Comparison of ENCODE assay signal across 19 cellular contexts in the genomic region with DNA sequence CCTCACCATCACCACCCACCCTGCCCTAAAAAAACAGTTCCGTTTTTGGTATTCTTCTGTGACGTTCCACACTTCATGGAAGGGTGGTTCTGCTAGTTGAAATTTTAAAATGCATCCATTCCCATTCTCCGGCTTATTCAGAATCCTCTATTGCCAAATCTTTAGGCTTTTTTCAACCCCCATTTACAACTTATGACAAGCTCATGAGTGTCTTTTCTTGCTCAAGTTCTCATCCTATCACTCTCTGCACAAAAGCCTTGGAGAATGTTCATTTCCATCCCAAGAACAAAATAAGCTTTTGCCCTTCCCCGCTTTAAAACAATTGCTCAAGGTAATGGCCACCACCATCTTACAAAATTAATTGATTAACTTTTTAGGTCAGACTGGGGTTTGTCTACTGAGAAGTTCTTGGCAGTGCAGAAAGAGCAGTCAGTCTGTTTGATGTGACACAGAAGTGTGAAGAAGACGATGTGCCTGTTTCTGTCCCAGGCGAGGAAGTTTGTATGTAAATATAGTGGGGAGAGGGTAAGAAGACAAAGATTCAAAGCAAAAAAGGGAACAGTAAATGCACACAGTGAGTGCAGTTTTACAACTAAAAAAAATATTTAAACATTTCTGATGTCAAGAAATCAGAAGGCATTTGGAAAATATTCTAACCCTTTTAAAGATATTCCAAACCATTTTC.
DNase-seq lines count a peak whose midpoint lies in the region; ATAC-seq and TF ChIP-seq lines count a peak whose summit lies in the region.
"Had no signal": no experiment of that assay in that cellular context is flagged by ENCODE, and none has a peak within 500 bp of the region (broad histone marks: within the 10 kb centered on the region; RNA-seq: fewer than 3 reads in every experiment).

No MANE protein-coding gene starts in this region.

- peak overlapping the region; percentile 44 for H3K4me3 Mint-ChIP-seq in HFFc6
- H3K4me3 Mint-ChIP-seq: activated naive CD4-positive, alpha-beta T cell treated with anti-CD3 and anti-CD28 coated beads, Interleukin-2, amount 10 ng/mL, durations not matched to agents 7 days and 5 days; central memory CD8-positive, alpha-beta T cell had no signal

- H3K9me3 Mint-ChIP-seq in HFFc6: no peaks in the 10 kb centered on the region; the same call in 1 of the 2 replicates
- H3K9me3 Mint-ChIP-seq: activated naive CD4-positive, alpha-beta T cell treated with anti-CD3 and anti-CD28 coated beads, Interleukin-2, amount 10 ng/mL, durations not matched to agents 7 days and 5 days; central memory CD8-positive, alpha-beta T cell had no signal

- peaks cover 19% of the 10 kb centered on the region for H3K36me3 Mint-ChIP-seq in HFFc6 (ENCODE audit: low read depth)
- H3K36me3 Mint-ChIP-seq: activated naive CD4-positive, alpha-beta T cell treated with anti-CD3 and anti-CD28 coated beads, Interleukin-2, amount 10 ng/mL, durations not matched to agents 7 days and 5 days; naive thymus-derived CD4-positive, alpha-beta T cell had no signal

- H3K9me3 ChIP-seq in heart right ventricle (no peaks in the 10 kb centered on the region), thyroid gland (no peaks in the 10 kb centered on the region)
- no peaks in the 10 kb centered on the region for H3K9me3 ChIP-seq in effector memory CD4-positive, alpha-beta T cell (ENCODE audit: control insufficient read depth, low read length)
- H3K9me3 ChIP-seq: A549, esophagus squamous epithelium, testis had no signal

- H3K36me3 ChIP-seq in heart right ventricle (peaks cover 0 to 13% (median 0%) of the 10 kb centered on the region in 9 donors), thyroid gland (no peaks in the 10 kb centered on the region)
- no peaks in the 10 kb centered on the region for H3K36me3 ChIP-seq in effector memory CD4-positive, alpha-beta T cell (ENCODE audit: control insufficient read depth, insufficient read depth, low read length)
- H3K36me3 ChIP-seq: esophagus squamous epithelium had no signal

- peaks cover 40% of the 10 kb centered on the region for H3K4me1 Mint-ChIP-seq in HFFc6 (ENCODE audit: low read depth)
- H3K4me1 Mint-ChIP-seq: activated naive CD4-positive, alpha-beta T cell treated with anti-CD3 and anti-CD28 coated beads, Interleukin-2, amount 10 ng/mL, durations not matched to agents 7 days and 5 days; central memory CD8-positive, alpha-beta T cell had no signal

- H3K4me3 ChIP-seq in heart right ventricle: peak overlapping the region in 4 of 10 donors; percentile 17 to 29 (median 24)
- no peak overlapping the region for H3K4me3 ChIP-seq in thyroid gland (replicated peaks in 1 of 3)
- H3K4me3 ChIP-seq in effector memory CD4-positive, alpha-beta T cell (ENCODE audit: insufficient read depth, low read depth, low read length, poor library complexity, severe bottlenecking): no peak overlapping the region
- H3K4me3 ChIP-seq: A549, esophagus squamous epithelium, testis had no signal

- ATAC-seq in heart right ventricle: no peak
- peak; percentile 44 for ATAC-seq in HG03520 (IDR thresholded peaks at IDR 0.05; ENCODE audit: unreplicated experiment)
- ATAC-seq: HCT116; naive thymus-derived CD4-positive, alpha-beta T cell; sciatic nerve had no signal

- intact Hi-C loops in heart right ventricle (cut with DNase I) (loop anchor here in 5 of 10 donors (5.0 to 10.0 kb wide), 4 partner anchors 57 to 77 kb away; no protein-coding TSS in a partner anchor), cardiac septum (cut with DNase I) (no loop called here), thyroid gland (cut with DNase I) (no loop called here)

- no peak overlapping the region for H3K27ac Mint-ChIP-seq in HFFc6
- H3K27ac Mint-ChIP-seq: activated naive CD4-positive, alpha-beta T cell treated with anti-CD3 and anti-CD28 coated beads, Interleukin-2, amount 10 ng/mL, durations not matched to agents 7 days and 5 days; naive thymus-derived CD4-positive, alpha-beta T cell had no signal

- H3K27me3 Mint-ChIP-seq in HFFc6 (ENCODE audit: insufficient read depth): no peaks in the 10 kb centered on the region

- 69 to 73% methylated on average over 6 of the region's 6 CpGs for WGBS in heart right ventricle, 2 donors
- 46 to 54% methylated on average over 6 of the region's 6 CpGs for WGBS in thyroid gland, 2 donors

- H3K27ac ChIP-seq in heart right ventricle (peak overlapping the region in 7 of 10 donors; percentile 18 to 81 (median 51)), thyroid gland (peak overlapping the region in 2 of 3 donors; percentile 4 to 14)
- no peak overlapping the region for H3K27ac ChIP-seq in effector memory CD4-positive, alpha-beta T cell (ENCODE audit: insufficient read depth, low read length, poor library complexity, severe bottlenecking)
- H3K27ac ChIP-seq: A549, esophagus squamous epithelium, testis had no signal

- DNase-seq in heart right ventricle (no peak), cardiac septum (ENCODE audit: low spot score) (no peak), HFFc6 (no peak), thyroid gland (no peak), NCI-H748 treated with DMSO at 0.1 percent for 48 hours (lab: John Stamatoyannopoulos, UW) (no peak)
- no peak for DNase-seq in effector memory CD4-positive, alpha-beta T cell
- no peak for DNase-seq in activated CD8-positive, alpha-beta memory T cell treated with anti-CD3 and anti-CD28 coated beads, Interleukin-2, amount 50 U/mL, for 4 hours
- DNase-seq: activated CD4-positive, alpha-beta T cell treated with anti-CD3 and anti-CD28 coated beads, Interleukin-2, amount 50 U/mL, for 48 hours; activated naive CD4-positive, alpha-beta T cell treated with anti-CD3 and anti-CD28 coated beads, Interleukin-2, amount 10 ng/mL, durations not matched to agents 7 days and 5 days; DMS 273 treated with DMSO at 0.1 percent for 48 hours; esophagus squamous epithelium; naive thymus-derived CD4-positive, alpha-beta T cell; T-helper 1 cell; testis had no signal

- H3K4me1 ChIP-seq in heart right ventricle: peaks cover 0 to 33% (median 6%) of the 10 kb centered on the region in 9 donors
- peaks cover 9 to 19% of the 10 kb centered on the region in 2 donors for H3K4me1 ChIP-seq in thyroid gland
- H3K4me1 ChIP-seq in effector memory CD4-positive, alpha-beta T cell (ENCODE audit: control insufficient read depth, insufficient read depth, low read length, poor library complexity, severe bottlenecking): no peaks in the 10 kb centered on the region
- H3K4me1 ChIP-seq: esophagus squamous epithelium, testis had no signal

- H3K27me3 ChIP-seq in heart right ventricle: no peaks in the 10 kb centered on the region
- H3K27me3 ChIP-seq in thyroid gland: no peaks in the 10 kb centered on the region
- H3K27me3 ChIP-seq in effector memory CD4-positive, alpha-beta T cell (replicated peaks; ENCODE audit: control insufficient read depth, insufficient read depth, low read length, poor library complexity, severe bottlenecking): no peaks in the 10 kb centered on the region
- H3K27me3 ChIP-seq: testis had no signal

- no peak for TF ChIP-seq POLR2A in thyroid gland (IDR thresholded peaks at IDR 0.05)

- TF ChIP-seq CTCF in heart right ventricle (IDR thresholded peaks at IDR 0.05) (no peak), HFFc6 (IDR thresholded peaks at IDR 0.05) (no peak), thyroid gland (IDR thresholded peaks at IDR 0.05) (no peak)
